6 cellular contexts compared by ENCODE assay signal in the genomic region with DNA sequence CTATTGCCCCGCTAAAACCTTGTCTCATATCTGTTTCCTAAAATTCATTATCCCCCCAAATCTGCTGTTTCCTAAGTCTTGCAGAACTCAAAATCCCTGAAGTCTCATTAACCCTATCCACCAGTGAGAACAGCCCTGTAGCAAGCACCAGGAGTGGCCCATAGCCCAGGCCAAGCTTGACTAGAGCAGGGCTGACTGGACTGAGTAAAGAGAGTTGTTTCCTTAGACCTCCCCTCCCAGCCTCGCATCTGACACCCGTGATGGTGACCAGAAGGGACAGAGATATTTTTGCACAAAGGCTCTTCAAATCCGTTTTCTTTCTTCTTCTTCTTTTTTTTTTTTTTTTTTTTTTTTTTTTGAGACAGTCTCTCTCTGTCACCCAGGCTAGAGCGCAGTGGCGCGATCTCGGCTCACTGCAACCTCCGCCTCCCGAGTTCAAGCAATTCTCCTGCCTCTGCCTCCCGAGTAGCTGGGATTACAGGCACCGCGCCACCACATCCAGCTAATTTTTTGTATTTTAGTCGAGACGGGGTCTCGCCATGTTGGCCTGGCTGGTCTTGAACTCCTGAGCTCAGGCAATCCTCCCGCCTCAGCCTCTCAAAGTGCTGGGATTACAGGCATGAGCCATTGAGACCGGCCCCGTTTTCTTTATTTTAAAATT. TPM values are rescaled to one million over a fixed set of nuclear protein-coding genes. Genes with fewer than 3 reads are reported as not detected.
A peak's percentile ranks its signal among the peaks of the same experiment; 100 is the strongest.
DNase-seq lines count a peak whose midpoint lies in the region; ATAC-seq and TF ChIP-seq lines count a peak whose summit lies in the region.
"Not testable (repeated sequence)": the region's sequence is repeated elsewhere in the genome, so short reads cannot be mapped to it uniquely, and the experiment has no call there.

No MANE protein-coding gene starts in this region.

- TF ChIP-seq POLR2A in esophagus squamous epithelium (IDR thresholded peaks at IDR 0.05) = not testable (repeated sequence)

- H3K4me1 ChIP-seq in ES-I3 (ENCODE audit: insufficient read depth, low read length) = not testable (repeated sequence)
- H3K4me1 ChIP-seq in OCI-LY1 (ENCODE audit: insufficient read depth, low read length, severe bottlenecking) (peaks cover 22% of the 10 kb centered on the region), esophagus squamous epithelium (peaks cover 13 to 34% (median 14%) of the 10 kb centered on the region in 3 donors), thoracic aorta (ENCODE audit: control insufficient read depth in 1 of 2, low read depth in 2 of 2) (peaks cover 0 to 26% of the 10 kb centered on the region in 2 donors)

- not testable (repeated sequence) for H3K27ac ChIP-seq in OCI-LY1 (ENCODE audit: low read depth, low read length, poor library complexity, severe bottlenecking); thoracic aorta
- H3K27ac ChIP-seq in esophagus squamous epithelium = peak overlapping the region in 1 of 4 donors; percentile 85

- H3K4me2 ChIP-seq in OCI-LY1 (ENCODE audit: low read length) = peak overlapping the region; percentile 84

- peaks cover 37% of the 10 kb centered on the region for H3K4me1 Mint-ChIP-seq in activated naive CD4-positive, alpha-beta T cell treated with anti-CD3 and anti-CD28 coated beads, Interleukin-2, amount 50 U/mL, for 24 hours
- peaks cover 20 to 35% of the 10 kb centered on the region in 2 donors for H3K4me1 Mint-ChIP-seq in natural killer cell

- H3K36me3 ChIP-seq in ES-I3 (ENCODE audit: insufficient read depth, low read length); OCI-LY1 (ENCODE audit: insufficient read depth, low read length); esophagus squamous epithelium; thoracic aorta: not testable (repeated sequence)

- H3K9me3 ChIP-seq in ES-I3 (ENCODE audit: control insufficient read depth, insufficient read depth, low read length); OCI-LY1 (ENCODE audit: low read length); esophagus squamous epithelium; thoracic aorta: not testable (repeated sequence)

- H3K27ac Mint-ChIP-seq in activated naive CD4-positive, alpha-beta T cell treated with anti-CD3 and anti-CD28 coated beads, Interleukin-2, amount 50 U/mL, for 24 hours = peak overlapping the region; percentile 79
- peak overlapping the region; percentile 94 to 96 for H3K27ac Mint-ChIP-seq in natural killer cell

- H3K79me2 ChIP-seq in OCI-LY1 (ENCODE audit: insufficient read depth, low read length) = not testable (repeated sequence)

- H4K20me1 ChIP-seq in OCI-LY1 (ENCODE audit: insufficient read depth, low read length) = not testable (repeated sequence)

- H3K9me3 Mint-ChIP-seq in activated naive CD4-positive, alpha-beta T cell treated with anti-CD3 and anti-CD28 coated beads, Interleukin-2, amount 50 U/mL, for 24 hours; natural killer cell: not testable (repeated sequence)

- not testable (repeated sequence) for ATAC-seq in natural killer cell; thoracic aorta (ENCODE audit: insufficient number of reproducible peaks, low FRiP score, low read depth)

- H3K4me3 ChIP-seq in OCI-LY1 (ENCODE audit: low read depth, low read length, poor library complexity, severe bottlenecking) (peak overlapping the region; percentile 68), esophagus squamous epithelium (peak overlapping the region in 3 of 4 donors; percentile 58 to 70 (median 62)), thoracic aorta (peak overlapping the region; percentile 74)

- not testable (repeated sequence) for H3K27me3 Mint-ChIP-seq in activated naive CD4-positive, alpha-beta T cell treated with anti-CD3 and anti-CD28 coated beads, Interleukin-2, amount 50 U/mL, for 24 hours; natural killer cell (ENCODE audit: low read depth in 2 of 2)

- not testable (repeated sequence) for H3K27me3 ChIP-seq in OCI-LY1 (ENCODE audit: insufficient read depth, low read length); thoracic aorta (replicated peaks; ENCODE audit: insufficient read depth)
- H3K27me3 ChIP-seq in esophagus squamous epithelium = peaks cover 0 to 10% (median 0%) of the 10 kb centered on the region in 4 donors

- TF ChIP-seq CTCF in OCI-LY1 (IDR thresholded peaks at IDR 0.05; ENCODE audit: low read length); esophagus squamous epithelium (IDR thresholded peaks at IDR 0.05); natural killer cell (IDR thresholded peaks at IDR 0.05); thoracic aorta (IDR thresholded peaks at IDR 0.05): not testable (repeated sequence)

- H3F3A ChIP-seq in OCI-LY1 (ENCODE audit: insufficient read depth, low read length) = not testable (repeated sequence)

- H3K4me3 Mint-ChIP-seq in activated naive CD4-positive, alpha-beta T cell treated with anti-CD3 and anti-CD28 coated beads, Interleukin-2, amount 50 U/mL, for 24 hours = peak overlapping the region; percentile 100
- H3K4me3 Mint-ChIP-seq in natural killer cell = peak overlapping the region; percentile 99

- intact Hi-C loops in esophagus squamous epithelium (cut with DNase I) = not testable (repeated sequence)
- intact Hi-C loops in natural killer cell (cut with micrococcal nuclease) = loop anchor here (1.0 to 2.0 kb wide), 4 partner anchors 28 to 62 kb away; a partner anchor contains a TSS

- H3K9ac ChIP-seq in ES-I3 (ENCODE audit: low read depth, low read length) (peak overlapping the region; percentile 86; the same call in 1 of the 2 replicates), OCI-LY1 (ENCODE audit: low read length) (peak overlapping the region; percentile 55; the same call in 1 of the 2 replicates)

- DNase-seq in esophagus squamous epithelium (lab: John Stamatoyannopoulos, UW); natural killer cell; thoracic aorta (ENCODE audit: low spot score): not testable (repeated sequence)

- H2AFZ ChIP-seq in OCI-LY1 (ENCODE audit: low read length) = not testable (repeated sequence)

- H3K36me3 Mint-ChIP-seq in activated naive CD4-positive, alpha-beta T cell treated with anti-CD3 and anti-CD28 coated beads, Interleukin-2, amount 50 U/mL, for 24 hours; natural killer cell: not testable (repeated sequence)

- 76 to 78% methylated on average over 17 to 19 of the region's 19 CpGs for WGBS in esophagus squamous epithelium, 2 donors

- H3K9me2 ChIP-seq in OCI-LY1 (ENCODE audit: low read depth, low read length) = not testable (repeated sequence)

RNA-seq across cellular contexts. Expression of a gene that starts 0.8 kb away (rescaled TPM):
- total RNA-seq in esophagus squamous epithelium (under 1 TPM; 0.22 to 0.76 (median 0.59) TPM), natural killer cell (1 to 10 TPM; 1.7 to 3.2 (median 1.7) TPM), thoracic aorta (1 to 10 TPM; 1.7 to 1.9 TPM)

RNA-seq across cellular contexts. Expression of a gene that starts 1.0 kb away (rescaled TPM):
- total RNA-seq in esophagus squamous epithelium (1 to 10 TPM; 3.1 to 9.1 (median 6.0) TPM), natural killer cell (10 to 100 TPM; 28.0 to 35.3 (median 28.0) TPM), thoracic aorta (1 to 10 TPM; 6.1 to 6.2 TPM)

RNA-seq across cellular contexts. Expression of a gene that starts 21.2 kb away (rescaled TPM):
- total RNA-seq in esophagus squamous epithelium (10 to 100 TPM; 20.2 to 37.8 (median 27.9) TPM), natural killer cell (10 to 100 TPM; 11.0 to 26.5 (median 15.1) TPM), thoracic aorta (10 to 100 TPM; 23.2 to 25.6 TPM)

RNA-seq across cellular contexts. Expression of a gene that starts 34.3 kb away (rescaled TPM):
- 10 to 100 TPM in 3 of 4 donors, 1 to 10 TPM in 1; 5.4 to 41.9 (median 20.3) TPM for total RNA-seq in esophagus squamous epithelium
- 10 to 100 TPM; 34.0 to 48.0 (median 37.7) TPM for total RNA-seq in natural killer cell
- total RNA-seq in thoracic aorta = 10 to 100 TPM; 15.4 to 17.8 TPM

RNA-seq across cellular contexts. Expression of a gene that starts 37.7 kb away (rescaled TPM):
- total RNA-seq in esophagus squamous epithelium (10 to 100 TPM; 14.2 to 34.1 (median 25.3) TPM), natural killer cell (10 to 100 TPM; 65.1 to 68.3 (median 65.4) TPM), thoracic aorta (10 to 100 TPM; 27.4 to 47.1 TPM)
